1 cellular context compared by ENCODE assay signal in genomic region chr6:24720604-24721460, GRCh38.
A peak's percentile ranks its signal among the peaks of the same experiment; 100 is the strongest.
TF ChIP-seq lines count a peak whose summit lies in the region.

No MANE protein-coding gene starts in this region.

TF ChIP-seq in liver, 16 proteins besides CTCF, POLR2A, EP300 and RAD21 (continued from another document):
- peak; percentile 82 for TF ChIP-seq ZBTB33 (IDR thresholded peaks at IDR 0.05)
- no peak for TF ChIP-seq FOXA1 (IDR thresholded peaks at IDR 0.05)
- TF ChIP-seq RXRA (IDR thresholded peaks at IDR 0.05) = peak; percentile 49 to 57
- TF ChIP-seq JUND (IDR thresholded peaks at IDR 0.05) = peak; percentile 67 to 85
- peak; percentile 21 to 50 for TF ChIP-seq HNF4A (conservative IDR thresholded peaks at IDR 0.05)
- peak; percentile 87 for TF ChIP-seq REST (IDR thresholded peaks at IDR 0.05)
- peak; percentile 79 for TF ChIP-seq NR2F2 (IDR thresholded peaks at IDR 0.05)
- TF ChIP-seq GABPA (IDR thresholded peaks at IDR 0.05 in 1 of 2, conservative IDR thresholded peaks at IDR 0.05 in 1 of 2) = peak; percentile 69 to 92
- peak; percentile 96 for TF ChIP-seq TAF1 (conservative IDR thresholded peaks at IDR 0.05)
- no peak for TF ChIP-seq FOXA2 (IDR thresholded peaks at IDR 0.05)
- no peak for TF ChIP-seq MAX (IDR thresholded peaks at IDR 0.05)
- TF ChIP-seq HNF4G (IDR thresholded peaks at IDR 0.05) = no peak
- peak; percentile 97 for TF ChIP-seq YY1 (IDR thresholded peaks at IDR 0.05)
